8 cellular contexts compared by ENCODE assay signal in genomic region chr1:222643603-222643936, GRCh38. TPM values are rescaled to one million over a fixed set of nuclear protein-coding genes. Genes with fewer than 3 reads are reported as not detected.
A peak's percentile ranks its signal among the peaks of the same experiment; 100 is the strongest.
DNase-seq lines count a peak whose midpoint lies in the region; ATAC-seq and TF ChIP-seq lines count a peak whose summit lies in the region.

No MANE protein-coding gene starts in this region.

- intact Hi-C loops in activated CD4-positive, alpha-beta memory T cell treated with anti-CD3 and anti-CD28 coated beads for 36 hours (cut with micrococcal nuclease): loop anchor here (5.0 to 10.0 kb wide), 2 partner anchors 649 to 901 kb away; partner anchors contain the start of gene DUSP10
- intact Hi-C loops in heart right ventricle (cut with DNase I) (loop anchor here in 3 of 10 donors (5.0 to 10.0 kb wide), 2 partner anchors 69 to 71 kb away; partner anchors contain the start of genes AIDA (in 3 of the 3) and BROX (in 3 of the 3)), gastrocnemius medialis (cut with DNase I; ENCODE audit: low total_unique reads) (loop anchor here (1.0 to 5.0 kb wide), 3 partner anchors 25 to 1349 kb away; partner anchors contain the start of gene MIA3)

- H3K4me1 ChIP-seq in heart right ventricle (peaks cover 0 to 24% (median 16%) of the 10 kb centered on the region in 9 donors), gastrocnemius medialis (peaks cover 12 to 15% of the 10 kb centered on the region in 2 donors)

- no peaks in the 10 kb centered on the region for H3K9me3 Mint-ChIP-seq in activated T-cell treated with anti-CD3 and anti-CD28 coated beads, Interleukin-2, amount 50 U/mL, for 4 hours
- H3K9me3 Mint-ChIP-seq in activated CD4-positive, alpha-beta memory T cell treated with anti-CD3 and anti-CD28 coated beads for 36 hours: no peaks in the 10 kb centered on the region

- POLR2A ChIA-PET in activated CD4-positive, alpha-beta memory T cell treated with anti-CD3 and anti-CD28 coated beads for 36 hours (lab: Charles Lee): interaction anchor here (0.9 to 2.4 kb wide), 9 partner anchors 9 to 87 kb away, joined by 3 to 17 read pairs (median 4); partner anchors contain the start of genes AIDA, BROX and TAF1A

- CTCF ChIA-PET in activated CD4-positive, alpha-beta memory T cell treated with anti-CD3 and anti-CD28 coated beads for 36 hours (lab: Charles Lee): interaction anchor here (0.9 to 4.1 kb wide), 3 partner anchors 9 to 178 kb away, joined by 3 to 23 read pairs (median 9); no protein-coding TSS in a partner anchor

- peaks cover 26% of the 10 kb centered on the region for H3K4me1 Mint-ChIP-seq in activated T-cell treated with anti-CD3 and anti-CD28 coated beads, Interleukin-2, amount 50 U/mL, for 4 hours (ENCODE audit: low read depth)
- H3K4me1 Mint-ChIP-seq in activated CD4-positive, alpha-beta memory T cell treated with anti-CD3 and anti-CD28 coated beads for 36 hours (ENCODE audit: low read depth): peaks cover 22% of the 10 kb centered on the region

- H3K27me3 Mint-ChIP-seq in activated T-cell treated with anti-CD3 and anti-CD28 coated beads, Interleukin-2, amount 50 U/mL, for 4 hours (ENCODE audit: low read depth): no peaks in the 10 kb centered on the region
- no peaks in the 10 kb centered on the region for H3K27me3 Mint-ChIP-seq in activated CD4-positive, alpha-beta memory T cell treated with anti-CD3 and anti-CD28 coated beads for 36 hours

- H3K4me3 ChIP-seq in heart right ventricle (peak overlapping the region; percentile 57 to 96 (median 89)), gastrocnemius medialis (peak overlapping the region; percentile 77 to 97 (median 88))

- TF ChIP-seq CTCF in heart right ventricle (IDR thresholded peaks at IDR 0.05) (no peak), gastrocnemius medialis (IDR thresholded peaks at IDR 0.05 in 4 of 5, conservative IDR thresholded peaks at IDR 0.05 in 1 of 5) (no peak)

- H3K36me3 ChIP-seq in heart right ventricle (peaks cover 0 to 56% (median 8%) of the 10 kb centered on the region in 9 donors), gastrocnemius medialis (peaks cover 0 to 13% of the 10 kb centered on the region in 2 donors)

- H3K27me3 ChIP-seq in heart right ventricle (no peaks in the 10 kb centered on the region), gastrocnemius medialis (no peaks in the 10 kb centered on the region)

- H3K27ac Mint-ChIP-seq in activated CD4-positive, alpha-beta memory T cell treated with anti-CD3 and anti-CD28 coated beads for 36 hours: peak overlapping the region; percentile 94

- in situ Hi-C loops in gastrocnemius medialis (cut with MboI; ENCODE audit: low sequenced_read_pairs in 4 of 4): loop anchor here (10.0 to 25.0 kb wide), 2 partner anchors 71 to 906 kb away; partner anchors contain the start of genes DUSP10 (in 4 of the 4), AIDA (in 2 of the 4) and BROX (in 2 of the 4)

- WGBS in heart right ventricle, 2 donors: 5 to 7% methylated on average over 10 of the region's 10 CpGs

- H3K27ac ChIP-seq in heart right ventricle (peak overlapping the region; percentile 57 to 99 (median 94)), gastrocnemius medialis (peak overlapping the region; percentile 86 to 96 (median 90))

- peak in 1 of 2 donors; percentile 53 for ATAC-seq in activated T-cell treated with anti-CD3 and anti-CD28 coated beads, Interleukin-2, amount 50 U/mL, for 4 hours
- ATAC-seq in heart right ventricle (no peak), gastrocnemius medialis (peak; percentile 49 to 54)

- H3K9me3 ChIP-seq in heart right ventricle (no peaks in the 10 kb centered on the region), gastrocnemius medialis (no peaks in the 10 kb centered on the region)

- peaks cover 13% of the 10 kb centered on the region for H3K36me3 Mint-ChIP-seq in activated T-cell treated with anti-CD3 and anti-CD28 coated beads, Interleukin-2, amount 50 U/mL, for 4 hours (ENCODE audit: insufficient read depth)
- H3K36me3 Mint-ChIP-seq in activated CD4-positive, alpha-beta memory T cell treated with anti-CD3 and anti-CD28 coated beads for 36 hours: peaks cover 6% of the 10 kb centered on the region

- TF ChIP-seq POLR2A in gastrocnemius medialis (IDR thresholded peaks at IDR 0.05): no peak

- DNase-seq in activated T-cell treated with anti-CD3 and anti-CD28 coated beads, Interleukin-2, amount 50 U/mL, for 4 hours: no peak
- no peak for DNase-seq in activated T-cell treated with anti-CD3 and anti-CD28 coated beads, Interleukin-2, amount 50 U/mL, for 1 hour
- DNase-seq in activated CD4-positive, alpha-beta memory T cell treated with anti-CD3 and anti-CD28 coated beads for 36 hours: no peak
- DNase-seq in heart right ventricle (no peak), gastrocnemius medialis (no peak), mucosa of gallbladder (ENCODE audit: low spot score) (no peak), medulla oblongata (ENCODE audit: extremely low spot score) (no peak)
- DNase-seq in stimulated activated CD4-positive, alpha-beta T cell treated with anti-CD3 and anti-CD28 coated beads, Interleukin-4, amount 100 ng/mL, for 24 hours: no peak

- H3K4me3 Mint-ChIP-seq in activated T-cell treated with anti-CD3 and anti-CD28 coated beads, Interleukin-2, amount 50 U/mL, for 4 hours: peak overlapping the region; percentile 100
- H3K4me3 Mint-ChIP-seq in activated CD4-positive, alpha-beta memory T cell treated with anti-CD3 and anti-CD28 coated beads for 36 hours: peak overlapping the region; percentile 99

RNA-seq across cellular contexts. Expression of gene MIA3, which starts 25.7 kb away (rescaled TPM):
- 10 to 100 TPM; 33.4 to 39.1 (median 35.4) TPM for total RNA-seq in activated T-cell treated with anti-CD3 and anti-CD28 coated beads, Interleukin-2, amount 50 U/mL, for 4 hours
- 10 to 100 TPM; 41.5 to 43.2 TPM for total RNA-seq in activated CD4-positive, alpha-beta memory T cell treated with anti-CD3 and anti-CD28 coated beads for 36 hours
- total RNA-seq in heart right ventricle (10 to 100 TPM; 44.0 to 72.5 (median 59.0) TPM), gastrocnemius medialis (10 to 100 TPM; 24.1 to 75.3 (median 47.9) TPM), mucosa of gallbladder (78.6 TPM)
- polyA plus RNA-seq in heart right ventricle: 10 to 100 TPM; 22.8 to 33.8 TPM

RNA-seq across cellular contexts. Expression of gene TAF1A, which starts 53.8 kb away (rescaled TPM):
- total RNA-seq in activated T-cell treated with anti-CD3 and anti-CD28 coated beads, Interleukin-2, amount 50 U/mL, for 4 hours: 10 to 100 TPM; 24.8 to 34.3 (median 30.8) TPM
- 10 to 100 TPM; 19.1 to 19.6 TPM for total RNA-seq in activated CD4-positive, alpha-beta memory T cell treated with anti-CD3 and anti-CD28 coated beads for 36 hours
- 1 to 10 TPM; 1.3 to 3.3 (median 1.8) TPM for total RNA-seq in heart right ventricle
- polyA plus RNA-seq in heart right ventricle: 1 to 10 TPM; 1.1 to 1.2 TPM
- 1 to 10 TPM; 1.5 to 3.4 (median 1.6) TPM for total RNA-seq in gastrocnemius medialis
- 7.5 TPM for total RNA-seq in mucosa of gallbladder

Comparison
In these comparisons a context has a peak if more than half of its experiments do, and no peak if none do; other contexts are left out.
1. ATAC-seq: peak in gastrocnemius medialis (2 of 2); none in heart right ventricle (0 of 8).